In genomic region chr1:160951443-160952128, GRCh38 we compare ENCODE assay signal across 9 cellular contexts. TPM values are rescaled to one million over a fixed set of nuclear protein-coding genes. Genes with fewer than 3 reads are reported as not detected.
A peak's percentile ranks its signal among the peaks of the same experiment; 100 is the strongest.
DNase-seq lines count a peak whose midpoint lies in the region; ATAC-seq, FAIRE-seq and TF ChIP-seq lines count a peak whose summit lies in the region.
"Had no signal": no experiment of that assay in that cellular context is flagged by ENCODE, and none has a peak within 500 bp of the region (broad histone marks: within the 10 kb centered on the region; RNA-seq: fewer than 3 reads in every experiment).

No MANE protein-coding gene starts in this region.

- no peaks in the 10 kb centered on the region for H4K20me1 ChIP-seq in HepG2 (ENCODE audit: insufficient read depth, low read length)

- POLR2A ChIA-PET in HepG2 (lab: Yijun Ruan, JAX) = interaction anchor here (0.6 kb wide), 1 partner anchor 38 kb away, joined by 3 read pairs; no protein-coding TSS in a partner anchor

- peak; percentile 73 to 81 for ATAC-seq in activated CD4-positive, CD25-positive, alpha-beta regulatory T cell treated with anti-CD3 and anti-CD28 coated beads, Interleukin-2, amount 50 U/mL, for 24 hours
- peak; percentile 69 for ATAC-seq in central memory CD8-positive, alpha-beta T cell (replicated peaks; ENCODE audit: extremely low read depth, poor library complexity, severe bottlenecking)
- ATAC-seq in HepG2 (peak; percentile 88), HG02763 (IDR thresholded peaks at IDR 0.05; ENCODE audit: unreplicated experiment) (no peak)

- H3K27ac Mint-ChIP-seq in central memory CD8-positive, alpha-beta T cell (ENCODE audit: low read depth) = no peak overlapping the region

- no peak overlapping the region for H3K27ac ChIP-seq in HepG2 (ENCODE audit: extremely low read length, insufficient read depth, low read length)

- CTCF ChIA-PET in HepG2 (lab: Yijun Ruan, JAX; ENCODE audit: low intra/inter-chr PET ratio, low total read pairs) = interaction anchor here (2.2 to 2.6 kb wide), 2 partner anchors 116 to 225 kb away, joined by 7 to 18 read pairs; no protein-coding TSS in a partner anchor

- no peaks in the 10 kb centered on the region for H3K9me3 ChIP-seq in HepG2 (ENCODE audit: low read length)

- no TSS peak for BruUV-seq in HepG2 (replicated peaks; lab: Mats Ljungman, UMichigan)

- intact Hi-C loops in HepG2 (cut with micrococcal nuclease; ENCODE audit: unreplicated experiment) = loop anchor here (1.0 to 2.0 kb wide), 3 partner anchors 116 to 225 kb away; no protein-coding TSS in a partner anchor

- TF ChIP-seq RAD21 in HepG2 (CRISPR knock-in tag; IDR thresholded peaks at IDR 0.05) = peak; percentile 52; the same call in 1 of the 2 replicates

- H3K79me2 ChIP-seq in HepG2 (ENCODE audit: insufficient read depth, low read length) = no peaks in the 10 kb centered on the region

- 20% methylated on average over 6 of the region's 8 CpGs for WGBS in HepG2 (ENCODE audit: low lambda C conversion rate)

- peaks cover 30% of the 10 kb centered on the region for H3K4me1 Mint-ChIP-seq in central memory CD8-positive, alpha-beta T cell

- no peak for TF ChIP-seq POLR2A in HepG2 (IDR thresholded peaks at IDR 0.05; ENCODE audit: insufficient read depth in 1 of 2, low read depth in 2 of 2, low read length in 2 of 2)

- H3K4me2 ChIP-seq in HepG2 (ENCODE audit: low read depth, low read length) = no peak overlapping the region

- no peak overlapping the region for H3K4me3 Mint-ChIP-seq in central memory CD8-positive, alpha-beta T cell

- no peak overlapping the region for H3K9ac ChIP-seq in HepG2 (ENCODE audit: insufficient read depth, low read depth, low read length)

- H3K4me1 ChIP-seq in HepG2 (ENCODE audit: insufficient read depth, low read length) = peaks cover 28% of the 10 kb centered on the region

- H3K4me3 ChIP-seq in HepG2 (replicated peaks in 1 of 3; ENCODE audit: insufficient read depth in 1 of 3, low read depth in 2 of 3, low read length in 3 of 3) = no peak overlapping the region

- H3K36me3 Mint-ChIP-seq in central memory CD8-positive, alpha-beta T cell (ENCODE audit: insufficient read depth) = peaks cover 11% of the 10 kb centered on the region

- TF ChIP-seq EP300 in HepG2 (IDR thresholded peaks at IDR 0.05; ENCODE audit: low read depth in 2 of 2, low read length in 2 of 2) (no peak), HepG2 (CRISPR knock-in tag; IDR thresholded peaks at IDR 0.05; ENCODE audit: borderline replicate concordance) (no peak)

- H3K27me3 Mint-ChIP-seq in central memory CD8-positive, alpha-beta T cell = no peaks in the 10 kb centered on the region

- peak; percentile 67 for DNase-seq in ACHN
- peak; percentile 79 for DNase-seq in GM13977 (ENCODE audit: low spot score)
- DNase-seq in NCI-H1694 (lab: John Stamatoyannopoulos, UW) = peak; percentile 37
- DNase-seq in central memory CD8-positive, alpha-beta T cell (ENCODE audit: low spot score in 2 of 2) = peak; percentile 52 to 58
- peak; percentile 35 for DNase-seq in HepG2 (ENCODE audit: low spot score)
- DNase-seq in stimulated activated CD4-positive, alpha-beta T cell treated with anti-CD3 and anti-CD28 coated beads, TNF-alpha, amount 100 ng/mL, for 4 hours (ENCODE audit: low read depth in 3 of 3) = peak; percentile 28 to 47 (median 37)

- in situ Hi-C loops in ACHN (cut with HindIII; ENCODE audit: low pct_ligation_motif_present, low pct_unique_long_range_greater_than_20kb, low sequenced_read_pairs) (no loop called here), GM13977 (cut with MboI; ENCODE audit: low pct_unique_long_range_greater_than_20kb, low sequenced_read_pairs, unreplicated experiment) (loop anchor here (5.0 to 25.0 kb wide), 2 partner anchors 109 to 539 kb away; partner anchors contain the start of gene VANGL2), HepG2 (cut with HindIII; ENCODE audit: extremely low pct_ligation_motif_present, low pct_unique_long_range_greater_than_20kb) (loop anchor here (5.0 to 10.0 kb wide), 2 partner anchors 114 to 227 kb away; no protein-coding TSS in a partner anchor)

- no peaks in the 10 kb centered on the region for H3K9me3 Mint-ChIP-seq in central memory CD8-positive, alpha-beta T cell

- no peak overlapping the region for H2AFZ ChIP-seq in HepG2 (ENCODE audit: low read length)

- no peaks in the 10 kb centered on the region for H3K36me3 ChIP-seq in HepG2 (replicated peaks in 1 of 2; ENCODE audit: control insufficient read depth in 1 of 2, insufficient read depth in 2 of 2, low read length in 2 of 2)

- peak; percentile 90 for FAIRE-seq in HepG2 (lab: Jason Lieb, UNC)

- peaks cover 1 to 4% of the 10 kb centered on the region in 2 experiments; a peak in 1 of 5 replicates for H3K27me3 ChIP-seq in HepG2 (ENCODE audit: control insufficient read depth in 1 of 2, insufficient read depth in 2 of 2, low read length in 2 of 2)

- TF ChIP-seq CTCF in GM13977 (IDR thresholded peaks at IDR 0.05; ENCODE audit: extremely low read depth, insufficient read depth, missing control alignments) = peak; percentile 81
- peak; percentile 85 for TF ChIP-seq CTCF in HepG2 (CRISPR knock-in tag; IDR thresholded peaks at IDR 0.05)

TF ChIP-seq in HepG2, 621 proteins besides CTCF, POLR2A, EP300 and RAD21 (continues in another document):
- no peak for TF ChIP-seq EED (CRISPR knock-in tag; IDR thresholded peaks at IDR 0.05)
- TF ChIP-seq KAT7 (CRISPR knock-in tag; IDR thresholded peaks at IDR 0.05; ENCODE audit: borderline replicate concordance) = no peak
- 0 out of 2 replicates have a peak, but pooled peaks have one; percentile 13 for TF ChIP-seq HNF4G (IDR thresholded peaks at IDR 0.05; ENCODE audit: borderline replicate concordance, low read depth, low read length)
- TF ChIP-seq HNF4G (CRISPR knock-in tag; IDR thresholded peaks at IDR 0.05; ENCODE audit: borderline replicate concordance, low read depth) = no peak
- no peak for TF ChIP-seq HNF4A (CRISPR knock-in tag; IDR thresholded peaks at IDR 0.05)
- peak; percentile 81 for TF ChIP-seq PRDM10 (CRISPR knock-in tag; IDR thresholded peaks at IDR 0.05; ENCODE audit: low read depth)
- TF ChIP-seq FOXA3 (CRISPR knock-in tag; IDR thresholded peaks at IDR 0.05) = no peak
- TF ChIP-seq ZNF264 (CRISPR knock-in tag; IDR thresholded peaks at IDR 0.05) = no peak
- TF ChIP-seq CERS6 (CRISPR knock-in tag; IDR thresholded peaks at IDR 0.05) = no peak
- no peak for TF ChIP-seq REL (CRISPR knock-in tag; conservative IDR thresholded peaks at IDR 0.05)
- TF ChIP-seq HOXA3 (CRISPR knock-in tag; IDR thresholded peaks at IDR 0.05) = no peak
- TF ChIP-seq MAF1 (CRISPR knock-in tag; IDR thresholded peaks at IDR 0.05; ENCODE audit: borderline replicate concordance) = no peak

RNA-seq across cellular contexts. Expression of gene ITLN2, which starts 3.0 kb away (rescaled TPM):
- not detected in 2 replicates for total RNA-seq in HepG2 (2016; rRNA removed; fragmentation: Illumina TruSeq; extraction: Trizol)
- total RNA-seq in HepG2 (2016; cell fraction: cytosol; rRNA removed; fragmentation: Illumina TruSeq; extraction: Trizol; ENCODE audit: low read depth) = not detected in 2 replicates
- not detected in 2 replicates for total RNA-seq in HepG2 (2016; cell fraction: insoluble cytoplasmic fraction; rRNA removed; fragmentation: Illumina TruSeq; extraction: Trizol)
- not detected in 2 replicates for total RNA-seq in HepG2 (2016; cell fraction: membrane; rRNA removed; fragmentation: Illumina TruSeq; extraction: Trizol)
- not detected in 2 replicates for total RNA-seq in HepG2 (2016; cell fraction: nucleus; rRNA removed; fragmentation: Illumina TruSeq; extraction: Trizol)
- not detected in 2 replicates for polyA plus RNA-seq in HepG2 (2011; rRNA removed)
- polyA plus RNA-seq in HepG2 (2011; cell fraction: cytosol; rRNA removed) = not detected in 2 replicates
- not detected in 2 replicates for polyA plus RNA-seq in HepG2 (2011; cell fraction: nucleus; rRNA removed)
- not detected in 2 replicates for polyA plus RNA-seq in HepG2 (2012)
- polyA plus RNA-seq in HepG2 (2016; cell fraction: cytosol; fragmentation: Illumina TruSeq; extraction: Trizol; ENCODE audit: low read depth) = not detected in 2 replicates
- not detected in 2 replicates for polyA plus RNA-seq in HepG2 (2016; cell fraction: insoluble cytoplasmic fraction; fragmentation: Illumina TruSeq; extraction: Trizol; ENCODE audit: low read depth)
- polyA plus RNA-seq in HepG2 (2016; cell fraction: membrane; fragmentation: Illumina TruSeq; extraction: Trizol; ENCODE audit: low read depth) = not detected in 2 replicates
- polyA plus RNA-seq in HepG2 (2016; cell fraction: nucleus; fragmentation: Illumina TruSeq; extraction: Trizol; ENCODE audit: insufficient read depth, low read depth) = not detected in 2 replicates
- not detected in 2 replicates for polyA minus RNA-seq in HepG2 (2011; rRNA and poly(A)+ RNA removed; ENCODE audit: low replicate concordance)
- polyA minus RNA-seq in HepG2 (2011; cell fraction: cytosol; rRNA and poly(A)+ RNA removed) = not detected in 2 replicates
- polyA minus RNA-seq in HepG2 (2011; cell fraction: nucleus; rRNA and poly(A)+ RNA removed) = not detected in 2 replicates
- total RNA-seq: urinary bladder had no signal
